ENCODE assay signal across 16 cellular contexts in the genomic region with DNA sequence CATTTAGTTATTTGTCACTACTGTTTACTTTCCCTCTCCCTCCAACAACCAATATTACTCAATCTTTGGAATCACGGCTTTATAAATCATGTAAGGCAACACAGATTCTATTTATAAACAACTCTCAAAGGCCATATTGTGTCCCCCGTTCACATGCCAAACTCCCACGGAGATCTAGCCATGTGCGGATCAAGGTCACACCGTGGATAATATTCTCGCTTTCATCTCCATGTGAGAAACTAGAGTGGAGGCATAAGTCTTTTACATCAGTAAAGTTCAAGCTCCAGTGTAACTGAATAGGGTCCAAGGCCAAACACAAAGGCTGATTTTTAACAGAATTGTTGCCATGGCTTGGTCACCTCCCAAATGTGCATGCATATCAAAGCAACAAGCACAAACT.
"Had no signal": no experiment of that assay in that cellular context is flagged by ENCODE, and none has a peak within 500 bp of the region (broad histone marks: within the 10 kb centered on the region; RNA-seq: fewer than 3 reads in every experiment).

No MANE protein-coding gene starts in this region.

- DNase-seq: activated CD4-positive, alpha-beta T cell treated with anti-CD3 and anti-CD28 coated beads for 4 hours; activated CD8-positive, alpha-beta memory T cell treated with anti-CD3 and anti-CD28 coated beads, Interleukin-2, amount 50 U/mL, for 48 hours; activated CD8-positive, alpha-beta T cell treated with anti-CD3 and anti-CD28 coated beads, Interleukin-2, amount 10 ng/mL, durations not matched to agents 7 days and 5 days; activated naive CD4-positive, alpha-beta T cell; effector CD4-positive, alpha-beta T cell; kidney; lower lobe of right lung; posterior cingulate gyrus; T-helper 1 cell; tibial artery had no signal

- H3K9me3 ChIP-seq: ascending aorta, gastroesophageal sphincter, lower lobe of right lung, neutrophil, right atrium auricular region, tibial artery had no signal

- H3K27ac ChIP-seq: ascending aorta, cardiac muscle cell, coronary artery, gastroesophageal sphincter, lower lobe of right lung, neutrophil, right atrium auricular region, tibial artery had no signal

- H3K36me3 ChIP-seq: ascending aorta, cardiac muscle cell, gastroesophageal sphincter, lower lobe of right lung, neutrophil, right atrium auricular region, tibial artery had no signal

- H3K4me1 ChIP-seq: gastroesophageal sphincter, lower lobe of right lung had no signal

- H3K27me3 ChIP-seq: ascending aorta, cardiac muscle cell, gastroesophageal sphincter, neutrophil, right atrium auricular region, tibial artery had no signal

- H3K4me3 ChIP-seq: ascending aorta, cardiac muscle cell, coronary artery, gastroesophageal sphincter, lower lobe of right lung, right atrium auricular region, tibial artery had no signal
